8 cellular contexts compared by ENCODE assay signal in the genomic region with DNA sequence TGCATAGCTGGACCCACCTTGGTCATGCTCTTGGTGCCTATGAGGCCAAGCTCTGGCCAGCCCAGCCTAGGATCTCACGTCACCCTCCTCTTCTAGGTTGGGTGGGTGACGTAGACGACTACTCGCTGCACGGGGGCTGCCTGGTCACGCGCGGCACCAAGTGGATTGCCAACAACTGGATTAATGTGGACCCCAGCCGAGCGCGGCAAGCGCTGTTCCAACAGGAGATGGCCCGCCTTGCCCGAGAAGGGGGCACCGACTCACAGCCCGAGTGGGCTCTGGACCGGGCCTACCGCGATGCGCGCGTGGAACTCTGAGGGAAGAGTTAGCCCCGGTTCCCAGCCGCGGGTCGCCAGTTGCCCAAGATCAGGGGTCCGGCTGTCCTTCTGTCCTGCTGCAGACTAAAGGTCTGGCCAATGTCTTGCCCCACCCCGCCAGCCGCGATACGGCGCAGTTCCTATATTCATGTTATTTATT. TPM values are rescaled to one million over a fixed set of nuclear protein-coding genes. Genes with fewer than 3 reads are reported as not detected.
A peak's percentile ranks its signal among the peaks of the same experiment; 100 is the strongest.
DNase-seq lines count a peak whose midpoint lies in the region; FAIRE-seq and TF ChIP-seq lines count a peak whose summit lies in the region.

No MANE protein-coding gene starts in this region.

- no peak for TF ChIP-seq CTCF in OCI-LY1 (IDR thresholded peaks at IDR 0.05; ENCODE audit: low read length)
- no peak for TF ChIP-seq CTCF in mesothelial cell of epicardium (IDR thresholded peaks at IDR 0.05; ENCODE audit: unreplicated experiment)

- H4K20me1 ChIP-seq in OCI-LY1 (ENCODE audit: insufficient read depth, low read length) = no peaks in the 10 kb centered on the region

- DNase-seq in NCI-H748 (lab: John Stamatoyannopoulos, UW; ENCODE audit: unreplicated experiment) = peak; percentile 25
- no peak for DNase-seq in NCI-H748 treated with DMSO at 0.1 percent for 48 hours (lab: John Stamatoyannopoulos, UW)
- peak in 1 of 2 experiments; percentile 53 for DNase-seq in mesothelial cell of epicardium (ENCODE audit: low spot score in 2 of 2, unreplicated experiment in 2 of 2)
- DNase-seq in frontal cortex (ENCODE audit: low spot score in 2 of 2) = no peak
- no peak for DNase-seq in GM12891 (ENCODE audit: insufficient read length, low spot score)

- no peaks in the 10 kb centered on the region for H3F3A ChIP-seq in OCI-LY1 (ENCODE audit: insufficient read depth, low read length)

- no peaks in the 10 kb centered on the region for H3K27me3 Mint-ChIP-seq in mesothelial cell of epicardium (ENCODE audit: low read depth)

- no peaks in the 10 kb centered on the region for H3K27me3 ChIP-seq in OCI-LY1 (ENCODE audit: insufficient read depth, low read length)
- H3K27me3 ChIP-seq in ectodermal cell (ENCODE audit: control insufficient read depth, insufficient read depth, low read length, poor library complexity, severe bottlenecking) = no peaks in the 10 kb centered on the region

- H3K4me3 ChIP-seq in OCI-LY1 (ENCODE audit: low read depth, low read length, poor library complexity, severe bottlenecking) = peak overlapping the region; percentile 75
- peak overlapping the region; percentile 85 for H3K4me3 ChIP-seq in ectodermal cell (ENCODE audit: insufficient read depth, low read depth, low read length)
- H3K4me3 ChIP-seq in urinary bladder (ENCODE audit: low read depth, low read length) = peak overlapping the region; percentile 51

- H3K79me2 ChIP-seq in OCI-LY1 (ENCODE audit: insufficient read depth, low read length) = no peaks in the 10 kb centered on the region

- peak overlapping the region; percentile 97 for H3K4me3 Mint-ChIP-seq in mesothelial cell of epicardium

- peaks cover 22% of the 10 kb centered on the region for H3K4me1 Mint-ChIP-seq in mesothelial cell of epicardium

- H3K27ac ChIP-seq in OCI-LY1 (ENCODE audit: low read depth, low read length, poor library complexity, severe bottlenecking) (peak overlapping the region; percentile 51), ectodermal cell (ENCODE audit: insufficient read depth, low read depth, low read length, poor library complexity, severe bottlenecking) (peak overlapping the region; percentile 31), urinary bladder (ENCODE audit: low read depth) (peak overlapping the region; percentile 88)

- 8% methylated on average over 32 of the region's 32 CpGs for WGBS in ectodermal cell, 2 experiments
- whole genome bisulfite sequencing in urinary bladder = under 1% methylated on average over 32 of the region's 32 CpGs

- no peak for FAIRE-seq in frontal cortex (lab: Jason Lieb, UNC)
- FAIRE-seq in GM12891 (lab: Jason Lieb, UNC) = no peak

- H3K36me3 ChIP-seq in OCI-LY1 (ENCODE audit: insufficient read depth, low read length) (peaks cover 3% of the 10 kb centered on the region; the same call in 1 of the 2 replicates), ectodermal cell (ENCODE audit: control insufficient read depth, insufficient read depth, low read length) (peaks cover 14% of the 10 kb centered on the region), urinary bladder (ENCODE audit: insufficient read depth) (no peaks in the 10 kb centered on the region)

- peak overlapping the region; percentile 100 for H3K27ac Mint-ChIP-seq in mesothelial cell of epicardium

- no peak for TF ChIP-seq POLR2A in GM12891 (IDR thresholded peaks at IDR 0.05; ENCODE audit: low read depth, low read length)

- peak overlapping the region; percentile 77 for H3K4me2 ChIP-seq in OCI-LY1 (ENCODE audit: low read length)

- H3K4me1 ChIP-seq in OCI-LY1 (ENCODE audit: insufficient read depth, low read length, severe bottlenecking) (peaks cover 17% of the 10 kb centered on the region), ectodermal cell (ENCODE audit: control insufficient read depth, insufficient read depth, low read length) (peaks cover 8% of the 10 kb centered on the region), urinary bladder (ENCODE audit: insufficient read depth) (no peaks in the 10 kb centered on the region)

- no peaks in the 10 kb centered on the region for H3K9me3 Mint-ChIP-seq in mesothelial cell of epicardium

- H3K9me3 ChIP-seq in OCI-LY1 (ENCODE audit: low read length) (no peaks in the 10 kb centered on the region), ectodermal cell (ENCODE audit: control insufficient read depth, low read length) (no peaks in the 10 kb centered on the region)

- no peaks in the 10 kb centered on the region for H3K9me2 ChIP-seq in OCI-LY1 (ENCODE audit: low read depth, low read length)

- peak overlapping the region; percentile 91 for H3K9ac ChIP-seq in OCI-LY1 (ENCODE audit: low read length)

- H2AFZ ChIP-seq in OCI-LY1 (ENCODE audit: low read length) = no peak overlapping the region

- no peaks in the 10 kb centered on the region for H3K36me3 Mint-ChIP-seq in mesothelial cell of epicardium

TF ChIP-seq in GM12891, 5 proteins besides CTCF, POLR2A, EP300 and RAD21:
- no peak for TF ChIP-seq PAX5 (IDR thresholded peaks at IDR 0.05; ENCODE audit: insufficient read depth, low read length, severe bottlenecking)
- TF ChIP-seq SPI1 (IDR thresholded peaks at IDR 0.05; ENCODE audit: low read depth, low read length) = no peak
- TF ChIP-seq POU2F2 (IDR thresholded peaks at IDR 0.05; ENCODE audit: low read depth, low read length) = no peak
- no peak for TF ChIP-seq POLR2AphosphoS5 (IDR thresholded peaks at IDR 0.05; ENCODE audit: low read depth, low read length)
- TF ChIP-seq TAF1 (IDR thresholded peaks at IDR 0.05; ENCODE audit: low read depth, low read length) = no peak

RNA-seq across cellular contexts. Expression of a gene that starts 0.6 kb away (rescaled TPM):
- 202 TPM for polyA plus RNA-seq in ectodermal cell (2013, experiment 1 of 4)
- 233 TPM for polyA plus RNA-seq in ectodermal cell (2013, experiment 2 of 4)
- 164 TPM for polyA plus RNA-seq in ectodermal cell (2013, experiment 3 of 4)
- polyA plus RNA-seq in ectodermal cell (2013, experiment 4 of 4) = 186 TPM
- 384 to 409 TPM (median 396 TPM) in 3 replicates for total RNA-seq in mesothelial cell of epicardium
- 66.2 TPM for total RNA-seq in urinary bladder
- polyA plus RNA-seq in urinary bladder = 132 TPM
- total RNA-seq in frontal cortex = 111 TPM
- polyA plus RNA-seq in GM12891 (2012; ENCODE audit: low read depth, missing spikeins) = 126 TPM

RNA-seq across cellular contexts. Expression of a gene that starts 11.8 kb away (rescaled TPM):
- 37.2 TPM for polyA plus RNA-seq in ectodermal cell (2013, experiment 1 of 4)
- polyA plus RNA-seq in ectodermal cell (2013, experiment 2 of 4) = 41.1 TPM
- polyA plus RNA-seq in ectodermal cell (2013, experiment 3 of 4) = 38.4 TPM
- polyA plus RNA-seq in ectodermal cell (2013, experiment 4 of 4) = 49.5 TPM
- 22.1 to 24.2 TPM (median 23.4 TPM) in 3 replicates for total RNA-seq in mesothelial cell of epicardium
- 26.7 TPM for total RNA-seq in urinary bladder
- 28.3 TPM for polyA plus RNA-seq in urinary bladder
- total RNA-seq in frontal cortex = 51.4 TPM
- polyA plus RNA-seq in GM12891 (2012; ENCODE audit: low read depth, missing spikeins) = 22.2 TPM

RNA-seq across cellular contexts. Expression of a gene that starts 15.3 kb away (rescaled TPM):
- 19.2 TPM for polyA plus RNA-seq in ectodermal cell (2013, experiment 1 of 4)
- 22.3 TPM for polyA plus RNA-seq in ectodermal cell (2013, experiment 2 of 4)
- 21.8 TPM for polyA plus RNA-seq in ectodermal cell (2013, experiment 3 of 4)
- polyA plus RNA-seq in ectodermal cell (2013, experiment 4 of 4) = 29.1 TPM
- total RNA-seq in mesothelial cell of epicardium (61.4 to 63.4 TPM (median 62.0 TPM) in 3 replicates), urinary bladder (43.2 TPM), frontal cortex (31.8 TPM)
- 81.6 TPM for polyA plus RNA-seq in urinary bladder
- polyA plus RNA-seq in GM12891 (2012; ENCODE audit: low read depth, missing spikeins) = 105 TPM

RNA-seq across cellular contexts. Expression of a gene that starts 16.6 kb away (rescaled TPM):
- polyA plus RNA-seq in ectodermal cell (2013, experiment 1 of 4) = 30.0 TPM
- polyA plus RNA-seq in ectodermal cell (2013, experiment 2 of 4) = 33.6 TPM
- polyA plus RNA-seq in ectodermal cell (2013, experiment 3 of 4) = 33.2 TPM
- 40.7 TPM for polyA plus RNA-seq in ectodermal cell (2013, experiment 4 of 4)
- 57.9 to 59.9 TPM (median 58.4 TPM) in 3 replicates for total RNA-seq in mesothelial cell of epicardium
- 30.9 TPM for total RNA-seq in urinary bladder
- 31.6 TPM for polyA plus RNA-seq in urinary bladder
- 53.8 TPM for total RNA-seq in frontal cortex
- polyA plus RNA-seq in GM12891 (2012; ENCODE audit: low read depth, missing spikeins) = 17.9 TPM

RNA-seq across cellular contexts. Expression of a gene that starts 22.6 kb away (rescaled TPM):
- polyA plus RNA-seq in ectodermal cell (2013, experiment 1 of 4) = 330 TPM
- polyA plus RNA-seq in ectodermal cell (2013, experiment 2 of 4) = 332 TPM
- 252 TPM for polyA plus RNA-seq in ectodermal cell (2013, experiment 3 of 4)
- polyA plus RNA-seq in ectodermal cell (2013, experiment 4 of 4) = 258 TPM
- total RNA-seq in mesothelial cell of epicardium (207 to 217 TPM (median 216 TPM) in 3 replicates), urinary bladder (247 TPM), frontal cortex (190 TPM)
- 192 TPM for polyA plus RNA-seq in urinary bladder
- polyA plus RNA-seq in GM12891 (2012; ENCODE audit: low read depth, missing spikeins) = 251 TPM

Comparison
In these comparisons a context has a peak if more than half of its experiments do, and no peak if none do; other contexts are left out.
1. H3K27ac ChIP-seq: peak in every context shown above with its lines; median percentile 88 in urinary bladder; 51 in OCI-LY1; 31 in ectodermal cell.